1 cellular context compared by ENCODE assay signal in the genomic region with DNA sequence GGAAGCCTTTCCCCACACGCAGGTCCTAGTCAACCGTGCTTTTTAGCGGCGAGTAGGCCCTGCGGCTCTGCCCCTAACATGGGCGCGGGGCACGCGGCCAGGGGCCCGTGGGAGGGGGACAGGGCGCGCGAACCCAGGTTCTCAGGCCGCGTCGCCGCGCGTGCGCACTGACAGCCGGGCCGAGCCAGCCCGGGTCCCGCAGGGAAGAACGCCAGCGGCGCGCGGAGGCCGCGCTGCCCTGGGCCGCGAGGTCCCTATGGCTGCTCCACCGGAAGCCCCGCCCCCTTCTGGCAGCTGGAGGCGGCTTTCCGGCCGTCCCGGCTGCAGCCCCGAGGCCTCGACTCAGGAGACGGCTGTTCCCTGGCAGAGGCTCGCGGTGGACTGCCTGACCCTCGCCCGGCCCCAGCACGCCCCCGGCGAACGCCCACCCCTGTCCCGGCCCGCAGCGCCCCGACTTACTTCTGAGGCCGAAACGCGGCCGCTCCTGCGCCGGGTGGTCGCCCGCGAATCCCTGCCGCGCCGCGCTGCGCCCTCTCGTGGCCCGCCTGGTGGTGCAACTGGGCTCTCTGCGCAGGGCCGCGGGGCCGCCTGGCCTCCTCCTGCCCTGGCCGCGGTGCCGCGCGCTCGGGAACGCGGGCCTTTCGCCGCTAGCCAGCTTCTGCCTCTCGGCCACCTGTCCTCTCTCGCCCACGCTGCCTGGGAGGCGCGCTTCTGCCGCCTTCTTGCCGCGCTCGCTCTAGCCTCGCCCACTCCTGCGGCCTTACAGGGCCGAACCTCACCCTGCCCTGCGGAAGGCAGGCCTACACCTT.
TF ChIP-seq lines count a peak whose summit lies in the region.

No MANE protein-coding gene starts in this region.

TF ChIP-seq in K562, 482 proteins besides CTCF, POLR2A, EP300 and RAD21 (continued from another document and continues in another):
- TF ChIP-seq, protein P1, sequence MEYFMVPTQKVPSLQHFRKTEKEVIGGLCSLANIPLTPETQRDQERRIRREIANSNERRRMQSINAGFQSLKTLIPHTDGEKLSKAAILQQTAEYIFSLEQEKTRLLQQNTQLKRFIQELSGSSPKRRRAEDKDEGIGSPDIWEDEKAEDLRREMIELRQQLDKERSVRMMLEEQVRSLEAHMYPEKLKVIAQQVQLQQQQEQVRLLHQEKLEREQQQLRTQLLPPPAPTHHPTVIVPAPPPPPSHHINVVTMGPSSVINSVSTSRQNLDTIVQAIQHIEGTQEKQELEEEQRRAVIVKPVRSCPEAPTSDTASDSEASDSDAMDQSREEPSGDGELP (CRISPR knock-in tag; IDR thresholded peaks at IDR 0.05; ENCODE audit: borderline replicate concordance): peak; percentile 91
- no peak for TF ChIP-seq ARHGAP35 (IDR thresholded peaks at IDR 0.05; ENCODE audit: partially characterized antibody)
- TF ChIP-seq ZNF197 (CRISPR knock-in tag; IDR thresholded peaks at IDR 0.05; ENCODE audit: low read depth): no peak
- TF ChIP-seq, protein P2, sequence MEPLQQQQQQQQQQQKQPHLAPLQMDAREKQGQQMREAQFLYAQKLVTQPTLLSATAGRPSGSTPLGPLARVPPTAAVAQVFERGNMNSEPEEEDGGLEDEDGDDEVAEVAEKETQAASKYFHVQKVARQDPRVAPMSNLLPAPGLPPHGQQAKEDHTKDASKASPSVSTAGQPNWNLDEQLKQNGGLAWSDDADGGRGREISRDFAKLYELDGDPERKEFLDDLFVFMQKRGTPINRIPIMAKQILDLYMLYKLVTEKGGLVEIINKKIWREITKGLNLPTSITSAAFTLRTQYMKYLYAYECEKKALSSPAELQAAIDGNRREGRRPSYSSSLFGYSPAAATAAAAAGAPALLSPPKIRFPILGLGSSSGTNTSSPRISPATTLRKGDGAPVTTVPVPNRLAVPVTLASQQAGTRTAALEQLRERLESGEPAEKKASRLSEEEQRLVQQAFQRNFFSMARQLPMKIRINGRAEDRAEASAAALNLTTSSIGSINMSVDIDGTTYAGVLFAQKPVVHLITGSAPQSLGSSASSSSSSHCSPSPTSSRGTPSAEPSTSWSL (CRISPR knock-in tag; IDR thresholded peaks at IDR 0.05; ENCODE audit: borderline replicate concordance): no peak; the same call in 1 of the 2 replicates
- TF ChIP-seq, protein P3, sequence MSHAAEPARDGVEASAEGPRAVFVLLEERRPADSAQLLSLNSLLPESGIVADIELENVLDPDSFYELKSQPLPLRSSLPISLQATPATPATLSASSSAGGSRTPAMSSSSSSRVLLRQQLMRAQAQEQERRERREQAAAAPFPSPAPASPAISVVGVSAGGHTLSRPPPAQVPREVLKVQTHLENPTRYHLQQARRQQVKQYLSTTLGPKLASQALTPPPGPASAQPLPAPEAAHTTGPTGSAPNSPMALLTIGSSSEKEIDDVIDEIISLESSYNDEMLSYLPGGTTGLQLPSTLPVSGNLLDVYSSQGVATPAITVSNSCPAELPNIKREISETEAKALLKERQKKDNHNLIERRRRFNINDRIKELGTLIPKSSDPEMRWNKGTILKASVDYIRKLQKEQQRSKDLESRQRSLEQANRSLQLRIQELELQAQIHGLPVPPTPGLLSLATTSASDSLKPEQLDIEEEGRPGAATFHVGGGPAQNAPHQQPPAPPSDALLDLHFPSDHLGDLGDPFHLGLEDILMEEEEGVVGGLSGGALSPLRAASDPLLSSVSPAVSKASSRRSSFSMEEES (CRISPR knock-in tag; IDR thresholded peaks at IDR 0.05): no peak
- TF ChIP-seq ZNF586 (CRISPR knock-in tag; conservative IDR thresholded peaks at IDR 0.05): no peak
- no peak for TF ChIP-seq NFE2L1 (tag; IDR thresholded peaks at IDR 0.05; ENCODE audit: borderline replicate concordance, low read depth)
- TF ChIP-seq, protein P4, sequence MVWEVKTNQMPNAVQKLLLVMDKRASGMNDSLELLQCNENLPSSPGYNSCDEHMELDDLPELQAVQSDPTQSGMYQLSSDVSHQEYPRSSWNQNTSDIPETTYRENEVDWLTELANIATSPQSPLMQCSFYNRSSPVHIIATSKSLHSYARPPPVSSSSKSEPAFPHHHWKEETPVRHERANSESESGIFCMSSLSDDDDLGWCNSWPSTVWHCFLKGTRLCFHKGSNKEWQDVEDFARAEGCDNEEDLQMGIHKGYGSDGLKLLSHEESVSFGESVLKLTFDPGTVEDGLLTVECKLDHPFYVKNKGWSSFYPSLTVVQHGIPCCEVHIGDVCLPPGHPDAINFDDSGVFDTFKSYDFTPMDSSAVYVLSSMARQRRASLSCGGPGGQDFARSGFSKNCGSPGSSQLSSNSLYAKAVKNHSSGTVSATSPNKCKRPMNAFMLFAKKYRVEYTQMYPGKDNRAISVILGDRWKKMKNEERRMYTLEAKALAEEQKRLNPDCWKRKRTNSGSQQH (CRISPR knock-in tag; IDR thresholded peaks at IDR 0.05): no peak
- TF ChIP-seq BDP1 (IDR thresholded peaks at IDR 0.05; ENCODE audit: insufficient read depth, insufficient read length): no peak
- no peak for TF ChIP-seq GTF2E2 (tag; IDR thresholded peaks at IDR 0.05)
- TF ChIP-seq ZNF589 (CRISPR knock-in tag; IDR thresholded peaks at IDR 0.05; ENCODE audit: low read depth): peak; percentile 85
- TF ChIP-seq NFE2 (IDR thresholded peaks at IDR 0.05; ENCODE audit: low read depth): no peak
- no peak for TF ChIP-seq OTX1 (CRISPR knock-in tag; IDR thresholded peaks at IDR 0.05)
- TF ChIP-seq EHMT2 (IDR thresholded peaks at IDR 0.05): no peak
- TF ChIP-seq ETV5 (CRISPR knock-in tag; IDR thresholded peaks at IDR 0.05; ENCODE audit: low read depth): peak; percentile 92
- TF ChIP-seq JUN (IDR thresholded peaks at IDR 0.05; ENCODE audit: borderline replicate concordance, low read depth, low read length): peak; percentile 52; the same call in 1 of the 2 replicates
- peak; percentile 92; the same call in 1 of the 2 replicates for TF ChIP-seq JUN (CRISPR knock-in tag; IDR thresholded peaks at IDR 0.05; ENCODE audit: borderline replicate concordance)
- TF ChIP-seq TCF7 (IDR thresholded peaks at IDR 0.05; ENCODE audit: borderline replicate concordance): no peak
- TF ChIP-seq RBM34 (IDR thresholded peaks at IDR 0.05; ENCODE audit: borderline replicate concordance, insufficient read depth, low read length): peak; percentile 93; the same call in 1 of the 2 replicates
- peak; percentile 93 for TF ChIP-seq MYC (IDR thresholded peaks at IDR 0.05; ENCODE audit: low read depth, low read length)
- TF ChIP-seq MYC (CRISPR knock-in tag; IDR thresholded peaks at IDR 0.05; ENCODE audit: borderline replicate concordance, low read depth): no peak
- TF ChIP-seq RBFOX2 (IDR thresholded peaks at IDR 0.05; ENCODE audit: low read depth, low read length): peak; percentile 94
- TF ChIP-seq SIX5 (IDR thresholded peaks at IDR 0.05; ENCODE audit: borderline replicate concordance in 1 of 2, insufficient read depth in 1 of 2, low read depth in 1 of 2, low read length in 2 of 2): no peak
- peak; percentile 49; the same call in 1 of the 2 replicates for TF ChIP-seq NCOR1 (IDR thresholded peaks at IDR 0.05)
- TF ChIP-seq ZNF133 (CRISPR knock-in tag; IDR thresholded peaks at IDR 0.05): no peak
- TF ChIP-seq ZBTB1 (CRISPR knock-in tag; IDR thresholded peaks at IDR 0.05; ENCODE audit: borderline replicate concordance, low read depth): peak; percentile 36; the same call in 1 of the 2 replicates
- TF ChIP-seq ESRRA (IDR thresholded peaks at IDR 0.05; ENCODE audit: borderline replicate concordance, low read depth): peak; percentile 58
- TF ChIP-seq ZNF165 (CRISPR knock-in tag; IDR thresholded peaks at IDR 0.05; ENCODE audit: borderline replicate concordance): no peak
- no peak for TF ChIP-seq ASH1L (IDR thresholded peaks at IDR 0.05; ENCODE audit: borderline replicate concordance, low read depth, partially characterized antibody)
- no peak for TF ChIP-seq ARID2 (IDR thresholded peaks at IDR 0.05)
- TF ChIP-seq, protein P5, sequence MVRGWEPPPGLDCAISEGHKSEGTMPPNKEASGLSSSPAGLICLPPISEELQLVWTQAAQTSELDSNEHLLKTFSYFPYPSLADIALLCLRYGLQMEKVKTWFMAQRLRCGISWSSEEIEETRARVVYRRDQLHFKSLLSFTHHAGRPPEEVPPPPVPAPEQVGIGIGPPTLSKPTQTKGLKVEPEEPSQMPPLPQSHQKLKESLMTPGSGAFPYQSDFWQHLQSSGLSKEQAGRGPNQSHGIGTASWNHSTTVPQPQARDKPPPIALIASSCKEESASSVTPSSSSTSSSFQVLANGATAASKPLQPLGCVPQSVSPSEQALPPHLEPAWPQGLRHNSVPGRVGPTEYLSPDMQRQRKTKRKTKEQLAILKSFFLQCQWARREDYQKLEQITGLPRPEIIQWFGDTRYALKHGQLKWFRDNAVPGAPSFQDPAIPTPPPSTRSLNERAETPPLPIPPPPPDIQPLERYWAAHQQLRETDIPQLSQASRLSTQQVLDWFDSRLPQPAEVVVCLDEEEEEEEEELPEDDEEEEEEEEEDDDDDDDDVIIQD (CRISPR knock-in tag; IDR thresholded peaks at IDR 0.05): 0 out of 2 replicates have a peak, but pooled peaks have one; percentile 5
- peak; percentile 38 for TF ChIP-seq SP2 (IDR thresholded peaks at IDR 0.05; ENCODE audit: extremely low read depth, low read depth, low read length, poor library complexity, severe bottlenecking)
- TF ChIP-seq ZNF644 (tag; IDR thresholded peaks at IDR 0.05; ENCODE audit: low read depth): no peak; the same call in 1 of the 2 replicates
- TF ChIP-seq, protein P6, sequence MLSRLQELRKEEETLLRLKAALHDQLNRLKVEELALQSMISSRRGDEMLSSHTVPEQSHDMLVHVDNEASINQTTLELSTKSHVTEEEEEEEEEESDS (CRISPR knock-in tag; IDR thresholded peaks at IDR 0.05): no peak
- TF ChIP-seq XRCC5 (IDR thresholded peaks at IDR 0.05; ENCODE audit: low read depth, low read length): 0 out of 2 replicates have a peak, but pooled peaks have one; percentile 70
- no peak for TF ChIP-seq ZNF77 (CRISPR knock-in tag; IDR thresholded peaks at IDR 0.05)
- TF ChIP-seq, protein P7, sequence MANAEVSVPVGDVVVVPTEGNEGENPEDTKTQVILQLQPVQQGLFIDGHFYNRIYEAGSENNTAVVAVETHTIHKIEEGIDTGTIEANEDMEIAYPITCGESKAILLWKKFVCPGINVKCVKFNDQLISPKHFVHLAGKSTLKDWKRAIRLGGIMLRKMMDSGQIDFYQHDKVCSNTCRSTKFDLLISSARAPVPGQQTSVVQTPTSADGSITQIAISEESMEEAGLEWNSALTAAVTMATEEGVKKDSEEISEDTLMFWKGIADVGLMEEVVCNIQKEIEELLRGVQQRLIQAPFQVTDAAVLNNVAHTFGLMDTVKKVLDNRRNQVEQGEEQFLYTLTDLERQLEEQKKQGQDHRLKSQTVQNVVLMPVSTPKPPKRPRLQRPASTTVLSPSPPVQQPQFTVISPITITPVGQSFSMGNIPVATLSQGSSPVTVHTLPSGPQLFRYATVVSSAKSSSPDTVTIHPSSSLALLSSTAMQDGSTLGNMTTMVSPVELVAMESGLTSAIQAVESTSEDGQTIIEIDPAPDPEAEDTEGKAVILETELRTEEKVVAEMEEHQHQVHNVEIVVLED (CRISPR knock-in tag; IDR thresholded peaks at IDR 0.05): peak; percentile 67
- TF ChIP-seq, protein P8, sequence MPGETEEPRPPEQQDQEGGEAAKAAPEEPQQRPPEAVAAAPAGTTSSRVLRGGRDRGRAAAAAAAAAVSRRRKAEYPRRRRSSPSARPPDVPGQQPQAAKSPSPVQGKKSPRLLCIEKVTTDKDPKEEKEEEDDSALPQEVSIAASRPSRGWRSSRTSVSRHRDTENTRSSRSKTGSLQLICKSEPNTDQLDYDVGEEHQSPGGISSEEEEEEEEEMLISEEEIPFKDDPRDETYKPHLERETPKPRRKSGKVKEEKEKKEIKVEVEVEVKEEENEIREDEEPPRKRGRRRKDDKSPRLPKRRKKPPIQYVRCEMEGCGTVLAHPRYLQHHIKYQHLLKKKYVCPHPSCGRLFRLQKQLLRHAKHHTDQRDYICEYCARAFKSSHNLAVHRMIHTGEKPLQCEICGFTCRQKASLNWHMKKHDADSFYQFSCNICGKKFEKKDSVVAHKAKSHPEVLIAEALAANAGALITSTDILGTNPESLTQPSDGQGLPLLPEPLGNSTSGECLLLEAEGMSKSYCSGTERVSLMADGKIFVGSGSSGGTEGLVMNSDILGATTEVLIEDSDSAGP (CRISPR knock-in tag; IDR thresholded peaks at IDR 0.05): no peak
- peak; percentile 89 for TF ChIP-seq RBBP5 (IDR thresholded peaks at IDR 0.05; ENCODE audit: borderline replicate concordance, insufficient read depth, low read length, poor library complexity, severe bottlenecking)
- no peak for TF ChIP-seq CREBBP (IDR thresholded peaks at IDR 0.05; ENCODE audit: low read depth, low read length)
- no peak for TF ChIP-seq FOXJ3 (CRISPR knock-in tag; IDR thresholded peaks at IDR 0.05)
- TF ChIP-seq ZNF23 (CRISPR knock-in tag; IDR thresholded peaks at IDR 0.05): no peak
- peak; percentile 99 for TF ChIP-seq ZFX (CRISPR knock-in tag; IDR thresholded peaks at IDR 0.05)
- TF ChIP-seq ZNF444 (CRISPR knock-in tag; IDR thresholded peaks at IDR 0.05): no peak
- TF ChIP-seq, protein P9, sequence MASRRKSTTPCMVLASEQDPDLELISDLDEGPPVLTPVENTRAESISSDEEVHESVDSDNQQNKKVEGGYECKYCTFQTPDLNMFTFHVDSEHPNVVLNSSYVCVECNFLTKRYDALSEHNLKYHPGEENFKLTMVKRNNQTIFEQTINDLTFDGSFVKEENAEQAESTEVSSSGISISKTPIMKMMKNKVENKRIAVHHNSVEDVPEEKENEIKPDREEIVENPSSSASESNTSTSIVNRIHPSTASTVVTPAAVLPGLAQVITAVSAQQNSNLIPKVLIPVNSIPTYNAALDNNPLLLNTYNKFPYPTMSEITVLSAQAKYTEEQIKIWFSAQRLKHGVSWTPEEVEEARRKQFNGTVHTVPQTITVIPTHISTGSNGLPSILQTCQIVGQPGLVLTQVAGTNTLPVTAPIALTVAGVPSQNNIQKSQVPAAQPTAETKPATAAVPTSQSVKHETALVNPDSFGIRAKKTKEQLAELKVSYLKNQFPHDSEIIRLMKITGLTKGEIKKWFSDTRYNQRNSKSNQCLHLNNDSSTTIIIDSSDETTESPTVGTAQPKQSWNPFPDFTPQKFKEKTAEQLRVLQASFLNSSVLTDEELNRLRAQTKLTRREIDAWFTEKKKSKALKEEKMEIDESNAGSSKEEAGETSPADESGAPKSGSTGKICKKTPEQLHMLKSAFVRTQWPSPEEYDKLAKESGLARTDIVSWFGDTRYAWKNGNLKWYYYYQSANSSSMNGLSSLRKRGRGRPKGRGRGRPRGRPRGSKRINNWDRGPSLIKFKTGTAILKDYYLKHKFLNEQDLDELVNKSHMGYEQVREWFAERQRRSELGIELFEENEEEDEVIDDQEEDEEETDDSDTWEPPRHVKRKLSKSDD (conservative IDR thresholded peaks at IDR 0.05; ENCODE audit: low read length): no peak
- TF ChIP-seq, protein P10, sequence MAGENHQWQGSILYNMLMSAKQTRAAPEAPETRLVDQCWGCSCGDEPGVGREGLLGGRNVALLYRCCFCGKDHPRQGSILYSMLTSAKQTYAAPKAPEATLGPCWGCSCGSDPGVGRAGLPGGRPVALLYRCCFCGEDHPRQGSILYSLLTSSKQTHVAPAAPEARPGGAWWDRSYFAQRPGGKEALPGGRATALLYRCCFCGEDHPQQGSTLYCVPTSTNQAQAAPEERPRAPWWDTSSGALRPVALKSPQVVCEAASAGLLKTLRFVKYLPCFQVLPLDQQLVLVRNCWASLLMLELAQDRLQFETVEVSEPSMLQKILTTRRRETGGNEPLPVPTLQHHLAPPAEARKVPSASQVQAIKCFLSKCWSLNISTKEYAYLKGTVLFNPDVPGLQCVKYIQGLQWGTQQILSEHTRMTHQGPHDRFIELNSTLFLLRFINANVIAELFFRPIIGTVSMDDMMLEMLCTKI (IDR thresholded peaks at IDR 0.05; ENCODE audit: partially characterized antibody): no peak
- TF ChIP-seq SAFB2 (IDR thresholded peaks at IDR 0.05; ENCODE audit: borderline replicate concordance, low read depth, low read length, severe bottlenecking): no peak
- peak; percentile 95 for TF ChIP-seq MTA3 (IDR thresholded peaks at IDR 0.05; ENCODE audit: borderline replicate concordance)
